17 cellular contexts compared by ENCODE assay signal in genomic region chr1:53576381-53576801, GRCh38.
DNase-seq lines count a peak whose midpoint lies in the region; ATAC-seq and TF ChIP-seq lines count a peak whose summit lies in the region.
"Had no signal": no experiment of that assay in that cellular context is flagged by ENCODE, and none has a peak within 500 bp of the region (broad histone marks: within the 10 kb centered on the region; RNA-seq: fewer than 3 reads in every experiment).

No MANE protein-coding gene starts in this region.

- CTCF ChIA-PET in SK-N-SH (lab: Yijun Ruan, JAX) = interaction anchor here (0.8 to 1.6 kb wide), 2 partner anchors 90 to 173 kb away, joined by 3 to 7 read pairs; no protein-coding TSS in a partner anchor

- no peaks in the 10 kb centered on the region for H4K20me1 ChIP-seq in SK-N-SH (ENCODE audit: insufficient read depth)
- no peaks in the 10 kb centered on the region for H4K20me1 ChIP-seq in Loucy (ENCODE audit: insufficient read depth, low read length, poor library complexity, severe bottlenecking)
- H4K20me1 ChIP-seq in MM.1S (ENCODE audit: insufficient read depth, low read length) = no peaks in the 10 kb centered on the region

- no peak for TF ChIP-seq EP300 in SK-N-SH (IDR thresholded peaks at IDR 0.05; ENCODE audit: borderline replicate concordance in 1 of 2, low read depth in 1 of 2, low read length in 1 of 2)

- intact Hi-C loops in spleen (cut with DNase I; ENCODE audit: low total_unique reads) = no loop called here

- TF ChIP-seq CTCF in SK-N-SH (IDR thresholded peaks at IDR 0.05) (no peak), Loucy (conservative IDR thresholded peaks at IDR 0.05; ENCODE audit: low read length) (no peak), fibroblast of villous mesenchyme (IDR thresholded peaks at IDR 0.05; ENCODE audit: insufficient read depth, low read depth, low read length) (no peak), spleen (IDR thresholded peaks at IDR 0.05 in 8 of 11, conservative IDR thresholded peaks at IDR 0.05 in 3 of 11) (no peak), MM.1S (IDR thresholded peaks at IDR 0.05; ENCODE audit: low read length) (no peak)

- H3K27me3 ChIP-seq in SK-N-SH (ENCODE audit: insufficient read depth) (no peaks in the 10 kb centered on the region), Loucy (ENCODE audit: insufficient read depth, low read length, poor library complexity, severe bottlenecking) (no peaks in the 10 kb centered on the region), spleen (replicated peaks in 1 of 7) (no peaks in the 10 kb centered on the region), MM.1S (replicated peaks; ENCODE audit: insufficient read depth, low read length) (no peaks in the 10 kb centered on the region)
- H3K27me3 ChIP-seq: colonic mucosa, gastrocnemius medialis, uterus had no signal

- H3K9ac ChIP-seq in SK-N-SH = no peak overlapping the region
- H3K9ac ChIP-seq in Loucy (ENCODE audit: low read depth, low read length, poor library complexity, severe bottlenecking) = peak overlapping the region; percentile 71
- H3K9ac ChIP-seq in MM.1S (ENCODE audit: low read length) = no peak overlapping the region

- H3K36me3 ChIP-seq in SK-N-SH (replicated peaks in 1 of 2; ENCODE audit: control insufficient read depth in 1 of 2, insufficient read depth in 2 of 2, low read length in 1 of 2) (no peaks in the 10 kb centered on the region), Loucy (ENCODE audit: insufficient read depth, low read length) (no peaks in the 10 kb centered on the region), spleen (no peaks in the 10 kb centered on the region), MM.1S (replicated peaks; ENCODE audit: insufficient read depth, low read length) (no peaks in the 10 kb centered on the region)
- H3K36me3 ChIP-seq: colonic mucosa, gastrocnemius medialis, uterus had no signal

- H3F3A ChIP-seq in SK-N-SH (replicated peaks; ENCODE audit: insufficient read depth) = no peaks in the 10 kb centered on the region
- H3F3A ChIP-seq in Loucy (ENCODE audit: low read depth) = no peaks in the 10 kb centered on the region
- no peaks in the 10 kb centered on the region for H3F3A ChIP-seq in MM.1S (ENCODE audit: insufficient read depth, low read length)

- no peaks in the 10 kb centered on the region for H3K79me2 ChIP-seq in SK-N-SH (ENCODE audit: insufficient read depth)
- no peaks in the 10 kb centered on the region for H3K79me2 ChIP-seq in Loucy (ENCODE audit: insufficient read depth, low read length)
- H3K79me2 ChIP-seq in MM.1S (ENCODE audit: low read length) = no peaks in the 10 kb centered on the region

- DNase-seq in SK-N-SH = peak; percentile 63
- peak; percentile 29 for DNase-seq in fibroblast of villous mesenchyme (ENCODE audit: low read depth)
- DNase-seq in spleen = peak; percentile 47
- DNase-seq in hippocampal formation (lab: John Stamatoyannopoulos, UW) = no peak
- DNase-seq in MM.1S = no peak
- DNase-seq: colonic mucosa; COR-L47; gastrocnemius medialis; GF-D8; NCI-H1092 treated with DMSO at 0.1 percent for 48 hours; NCI-H345; stimulated activated CD4-positive, alpha-beta T cell treated with anti-CD3 and anti-CD28 coated beads, Interleukin-12 subunit alpha, Interleukin-12 subunit beta, amount 100 ng/mL, for 4 hours; stimulated activated naive CD4-positive, alpha-beta T cell had no signal

- H3K4me1 ChIP-seq in SK-N-SH (ENCODE audit: control insufficient read depth in 1 of 2, insufficient read depth in 2 of 2, low read depth in 1 of 2, low read length in 1 of 2) = peaks cover 8 to 82% of the 10 kb centered on the region in 2 experiments; a peak in 2 of 4 replicates
- peaks cover 54% of the 10 kb centered on the region for H3K4me1 ChIP-seq in Loucy (ENCODE audit: insufficient read depth, low read length, poor library complexity, severe bottlenecking)
- peaks cover 0 to 13% (median 0%) of the 10 kb centered on the region in 6 donors for H3K4me1 ChIP-seq in spleen
- H3K4me1 ChIP-seq in MM.1S (ENCODE audit: low read length) = no peaks in the 10 kb centered on the region
- H3K4me1 ChIP-seq: colonic mucosa, uterus had no signal

- H3K9me3 ChIP-seq in SK-N-SH (no peaks in the 10 kb centered on the region), Loucy (ENCODE audit: insufficient read depth, low read depth, low read length) (no peaks in the 10 kb centered on the region), spleen (no peaks in the 10 kb centered on the region), MM.1S (replicated peaks; ENCODE audit: insufficient read depth, low read length) (no peaks in the 10 kb centered on the region)
- H3K9me3 ChIP-seq: colonic mucosa, gastrocnemius medialis, uterus had no signal

- H3K27ac ChIP-seq in SK-N-SH (ENCODE audit: low read depth in 2 of 2, low read length in 1 of 2) = peak overlapping the region in 1 of 2 experiments; percentile 7; a peak in 1 of 4 replicates
- H3K27ac ChIP-seq in spleen = no peak overlapping the region
- no peak overlapping the region for H3K27ac ChIP-seq in MM.1S (ENCODE audit: low read length)
- H3K27ac ChIP-seq: colonic mucosa, gastrocnemius medialis, uterus had no signal

- H3K4me2 ChIP-seq in SK-N-SH = no peak overlapping the region
- H3K4me2 ChIP-seq in Loucy (ENCODE audit: low read depth, low read length, poor library complexity, severe bottlenecking) = peak overlapping the region; percentile 59
- no peak overlapping the region for H3K4me2 ChIP-seq in MM.1S (ENCODE audit: low read depth, low read length)

- no peak overlapping the region for H2AFZ ChIP-seq in SK-N-SH (ENCODE audit: low read depth)
- no peak overlapping the region for H2AFZ ChIP-seq in Loucy (ENCODE audit: low read length)
- H2AFZ ChIP-seq in MM.1S (ENCODE audit: low read length) = no peak overlapping the region

- POLR2A ChIA-PET in SK-N-SH (lab: Yijun Ruan, JAX) = interaction anchor here (0.6 to 1.7 kb wide), 2 partner anchors 15 to 66 kb away, joined by 3 read pairs; no protein-coding TSS in a partner anchor

- 60% methylated on average over 5 of the region's 6 CpGs for WGBS in SK-N-SH (ENCODE audit: low lambda C conversion rate)
- WGBS in spleen, 5 donors = 79 to 92% (median 89%) methylated on average over 6 of the region's 6 CpGs

- no peak for TF ChIP-seq POLR2A in spleen (IDR thresholded peaks at IDR 0.05)

- H3K9me2 ChIP-seq in SK-N-SH (no peaks in the 10 kb centered on the region), Loucy (replicated peaks; ENCODE audit: low read depth, low read length) (no peaks in the 10 kb centered on the region), MM.1S (replicated peaks; ENCODE audit: insufficient read depth, low read length) (no peaks in the 10 kb centered on the region)

- TF ChIP-seq RAD21 in SK-N-SH (IDR thresholded peaks at IDR 0.05; ENCODE audit: low read length) = no peak

- ATAC-seq in SK-N-SH treated with all-trans-retinoic acid at 6 μM for 48 hours (no peak), HG02970 (IDR thresholded peaks at IDR 0.05; ENCODE audit: low FRiP score, unreplicated experiment) (no peak)
- ATAC-seq: gastrocnemius medialis had no signal

- no peak overlapping the region for H3K4me3 ChIP-seq in SK-N-SH (ENCODE audit: low read depth in 2 of 2, low read length in 1 of 2)
- no peak overlapping the region for H3K4me3 ChIP-seq in Loucy (ENCODE audit: low read length, poor library complexity, severe bottlenecking)
- no peak overlapping the region for H3K4me3 ChIP-seq in fibroblast of villous mesenchyme (ENCODE audit: low read depth, low read length)
- no peak overlapping the region for H3K4me3 ChIP-seq in spleen
- no peak overlapping the region for H3K4me3 ChIP-seq in MM.1S (ENCODE audit: low read length)
- H3K4me3 ChIP-seq: colonic mucosa, gastrocnemius medialis, uterus had no signal

TF ChIP-seq in SK-N-SH, 30 proteins besides CTCF, POLR2A, EP300 and RAD21 (continues in another document):
- TF ChIP-seq GATA2 (CRISPR knock-in tag; IDR thresholded peaks at IDR 0.05) = peak; percentile 48; the same call in 1 of the 2 replicates
- peak; percentile 34; the same call in 1 of the 2 replicates for TF ChIP-seq RCOR1 (IDR thresholded peaks at IDR 0.05; ENCODE audit: low read length)

TF ChIP-seq in SK-N-SH treated with all-trans-retinoic acid at 6 μM for 48 hours, 23 proteins besides CTCF, POLR2A, EP300 and RAD21:
- no peak for TF ChIP-seq ARNTL (CRISPR knock-in tag; IDR thresholded peaks at IDR 0.05; ENCODE audit: borderline replicate concordance, low read depth)
- TF ChIP-seq, protein P1, sequence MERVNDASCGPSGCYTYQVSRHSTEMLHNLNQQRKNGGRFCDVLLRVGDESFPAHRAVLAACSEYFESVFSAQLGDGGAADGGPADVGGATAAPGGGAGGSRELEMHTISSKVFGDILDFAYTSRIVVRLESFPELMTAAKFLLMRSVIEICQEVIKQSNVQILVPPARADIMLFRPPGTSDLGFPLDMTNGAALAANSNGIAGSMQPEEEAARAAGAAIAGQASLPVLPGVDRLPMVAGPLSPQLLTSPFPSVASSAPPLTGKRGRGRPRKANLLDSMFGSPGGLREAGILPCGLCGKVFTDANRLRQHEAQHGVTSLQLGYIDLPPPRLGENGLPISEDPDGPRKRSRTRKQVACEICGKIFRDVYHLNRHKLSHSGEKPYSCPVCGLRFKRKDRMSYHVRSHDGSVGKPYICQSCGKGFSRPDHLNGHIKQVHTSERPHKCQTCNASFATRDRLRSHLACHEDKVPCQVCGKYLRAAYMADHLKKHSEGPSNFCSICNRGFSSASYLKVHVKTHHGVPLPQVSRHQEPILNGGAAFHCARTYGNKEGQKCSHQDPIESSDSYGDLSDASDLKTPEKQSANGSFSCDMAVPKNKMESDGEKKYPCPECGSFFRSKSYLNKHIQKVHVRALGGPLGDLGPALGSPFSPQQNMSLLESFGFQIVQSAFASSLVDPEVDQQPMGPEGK (CRISPR knock-in tag; IDR thresholded peaks at IDR 0.05; ENCODE audit: borderline replicate concordance) = no peak

Comparison
In these comparisons a context has a peak if more than half of its experiments do, and no peak if none do; other contexts are left out.
1. DNase-seq: peak in SK-N-SH (single experiment), fibroblast of villous mesenchyme (single experiment) and spleen (single experiment); none in hippocampal formation (0 of 2) and MM.1S (single experiment).